Comparison of ENCODE assay signal across 16 cellular contexts in the genomic region with DNA sequence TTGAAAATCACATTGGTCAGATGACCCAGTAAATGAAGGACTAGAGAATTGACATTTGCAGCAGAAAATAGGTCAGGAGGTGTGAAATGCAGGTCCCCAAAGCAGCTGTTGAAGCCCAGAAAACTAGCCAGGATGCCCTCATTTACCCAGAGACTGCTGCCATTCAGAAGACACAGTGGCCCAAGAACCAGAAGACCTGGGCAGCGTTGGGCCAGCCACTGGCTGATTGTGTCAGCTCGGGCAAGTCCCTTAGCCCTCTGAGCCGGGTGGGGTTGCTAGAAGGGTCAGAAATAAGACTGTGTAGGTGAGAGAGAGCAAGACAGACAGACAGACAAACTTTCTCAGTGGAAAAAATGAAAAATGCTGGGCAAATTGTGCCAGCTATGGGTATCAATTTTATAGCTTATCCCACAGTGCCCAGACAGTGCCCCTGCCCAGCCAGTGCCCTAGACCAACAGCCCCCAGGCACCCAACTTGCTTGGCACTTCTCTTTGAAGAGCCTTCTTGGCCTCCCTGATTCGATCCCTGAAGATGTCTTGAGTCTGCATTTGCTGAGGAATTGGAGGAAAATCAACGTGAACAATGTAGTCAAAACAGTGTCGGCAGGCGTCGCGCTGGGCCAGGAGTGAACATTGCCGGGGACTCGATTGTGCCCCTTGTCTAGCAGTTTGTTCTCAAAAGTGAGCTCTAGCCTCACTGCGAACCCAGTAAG.
DNase-seq lines count a peak whose midpoint lies in the region; ATAC-seq, FAIRE-seq and TF ChIP-seq lines count a peak whose summit lies in the region.
"Had no signal": no experiment of that assay in that cellular context is flagged by ENCODE, and none has a peak within 500 bp of the region (broad histone marks: within the 10 kb centered on the region; RNA-seq: fewer than 3 reads in every experiment).

No MANE protein-coding gene starts in this region.

- no peak for TF ChIP-seq EP300 in K562 (IDR thresholded peaks at IDR 0.05; ENCODE audit: low read length)

- H3K9me3 ChIP-seq in K562 (replicated peaks; ENCODE audit: control insufficient read depth, insufficient read depth, low read depth, low read length) (no peaks in the 10 kb centered on the region), neuronal stem cell (replicated peaks in 1 of 2; ENCODE audit: control insufficient read depth in 2 of 2, insufficient read depth in 1 of 2, low read depth in 1 of 2, low read length in 2 of 2) (peaks cover 0 to 5% of the 10 kb centered on the region in 2 donors)

- DNase-seq in K562 (ENCODE audit: extremely low read depth in 1 of 4, low spot score in 3 of 4) (no peak), fibroblast of the aortic adventitia (ENCODE audit: low read depth) (peak; percentile 38), neuronal stem cell (ENCODE audit: low spot score) (no peak), urothelium cell line (ENCODE audit: low spot score) (no peak), foreskin fibroblast (no peak), RWPE1 (ENCODE audit: low spot score) (no peak), amniotic stem cell (lab: John Stamatoyannopoulos, UW) (no peak)
- DNase-seq: ACHN, DMS79, NCI-H1417 treated with DMSO at 0.1 percent for 48 hours, NCI-H187 treated with DMSO at 0.1 percent for 48 hours, NCI-H2227 treated with DMSO at 0.1 percent for 48 hours, NCI-H524, PC-9 had no signal

- WGBS in K562 (ENCODE audit: insufficient coverage, low coverage, missing lambda C conversion rate), result 0% methylated on average over 11 of the region's 12 CpGs
- WGBS in neuronal stem cell (ENCODE audit: extremely low coverage in 2 of 2, insufficient read length in 2 of 2, insufficient replicate concordance in 1 of 2), 2 donors, result no CpG with 5 or more reads among the region's 12 CpGs

- H3K4me2 ChIP-seq in K562 (ENCODE audit: insufficient read depth, low read length), result no peak overlapping the region
- H3K4me2 ChIP-seq in neuronal stem cell (ENCODE audit: insufficient read depth, low read length, poor library complexity, severe bottlenecking), result no peak overlapping the region
- H3K4me2 ChIP-seq: PC-9 had no signal

- no peak overlapping the region for H3K27ac ChIP-seq in K562 (ENCODE audit: extremely low read depth, low read depth, low read length)
- H3K27ac ChIP-seq in neuronal stem cell (replicated peaks; ENCODE audit: low read length), result peak overlapping the region; percentile 3
- H3K27ac ChIP-seq in RWPE1, result no peak overlapping the region
- H3K27ac ChIP-seq: C4-2B, PC-9 had no signal

- peak overlapping the region; percentile 20 for H3K18ac ChIP-seq in neuronal stem cell (ENCODE audit: low read length)

- H3K9me1 ChIP-seq in K562 (ENCODE audit: control insufficient read depth, insufficient read depth, low read length), result peaks cover 5% of the 10 kb centered on the region

- H2AFZ ChIP-seq in K562 (ENCODE audit: low read depth, low read length) (no peak overlapping the region), neuronal stem cell (ENCODE audit: low read length) (peak overlapping the region; percentile 74)
- H2AFZ ChIP-seq: PC-9 had no signal

- H2BK12ac ChIP-seq in neuronal stem cell (ENCODE audit: low read length), result no peak overlapping the region

- TF ChIP-seq CTCF in K562 (IDR thresholded peaks at IDR 0.05 in 2 of 3, conservative IDR thresholded peaks at IDR 0.05 in 1 of 3; ENCODE audit: insufficient read depth in 2 of 3, low read depth in 1 of 3, low read length in 3 of 3), result peak in 2 of 3 experiments; percentile 6 to 34; a peak in 3 of 6 replicates
- TF ChIP-seq CTCF in fibroblast of the aortic adventitia (IDR thresholded peaks at IDR 0.05; ENCODE audit: insufficient read depth, low read length), result no peak
- no peak for TF ChIP-seq CTCF in foreskin fibroblast (IDR thresholded peaks at IDR 0.05; ENCODE audit: low read depth, low read length)
- TF ChIP-seq CTCF in RWPE1 (conservative IDR thresholded peaks at IDR 0.05; ENCODE audit: low read depth), result no peak

- peak overlapping the region; percentile 48 for H2BK120ac ChIP-seq in neuronal stem cell (ENCODE audit: low read depth, low read length)

- intact Hi-C loops in K562 (cut with micrococcal nuclease), result loop anchor here (5.0 kb wide), 1 partner anchor 199 kb away; the partner anchor contains the start of gene MN1

- H3K27me3 ChIP-seq in K562 (ENCODE audit: control insufficient read depth in 2 of 2, insufficient read depth in 2 of 2, low read length in 2 of 2) (peaks cover 0 to 20% of the 10 kb centered on the region in 2 experiments; a peak in 2 of 5 replicates), neuronal stem cell (ENCODE audit: control insufficient read depth in 3 of 3, insufficient read depth in 3 of 3, low read depth in 1 of 3, low read length in 3 of 3) (no peaks in the 10 kb centered on the region)

- in situ Hi-C loops in K562 (cut with MboI), result no loop called here

- H3K14ac ChIP-seq in neuronal stem cell (ENCODE audit: low read length), result no peak overlapping the region

- H3K9ac ChIP-seq in K562 (ENCODE audit: insufficient read depth in 1 of 2, low read depth in 2 of 2, low read length in 2 of 2) (no peak overlapping the region), neuronal stem cell (ENCODE audit: low read depth, low read length, poor library complexity) (no peak overlapping the region)

- H2AK5ac ChIP-seq in neuronal stem cell (ENCODE audit: low read depth, low read length), result peak overlapping the region; percentile 17

- H3K4me3 ChIP-seq in K562, result no peak overlapping the region
- H3K4me3 ChIP-seq in fibroblast of the aortic adventitia (ENCODE audit: low read depth, low read length), result no peak overlapping the region
- no peak overlapping the region for H3K4me3 ChIP-seq in neuronal stem cell (ENCODE audit: low read length in 2 of 2)
- H3K4me3 ChIP-seq in foreskin fibroblast (ENCODE audit: low read depth in 1 of 2, low read length in 2 of 2), result no peak overlapping the region
- H3K4me3 ChIP-seq: PC-9 had no signal

- no TSS peak for BruUV-seq in K562 (replicated peaks; lab: Mats Ljungman, UMichigan)

- H4K20me1 ChIP-seq in K562 (replicated peaks; ENCODE audit: control insufficient read depth, insufficient read depth, low read length), result 0 out of 2 replicates have a peak, but pooled peaks cover 5% of the 10 kb centered on the region

- POLR2A ChIA-PET in K562 (lab: Yijun Ruan, JAX), result no interaction called here
- POLR2A ChIA-PET in RWPE1 (lab: Yijun Ruan, JAX; ENCODE audit: low non-redundant PET), result no interaction called here

- peak overlapping the region; percentile 11 for H2BK5ac ChIP-seq in neuronal stem cell (ENCODE audit: low read length)

- H3K4me1 ChIP-seq in K562 (replicated peaks in 1 of 2; ENCODE audit: control insufficient read depth in 2 of 2, insufficient read depth in 2 of 2, low read length in 2 of 2), result peaks cover 0 to 5% of the 10 kb centered on the region in 2 experiments; a peak in 3 of 5 replicates
- H3K4me1 ChIP-seq in neuronal stem cell (ENCODE audit: control insufficient read depth in 2 of 2, insufficient read depth in 1 of 2, low read depth in 1 of 2, low read length in 2 of 2), result peaks cover 8 to 18% of the 10 kb centered on the region in 2 donors

- peak overlapping the region; percentile 50 for H2BK15ac ChIP-seq in neuronal stem cell (ENCODE audit: low read length)

- peak overlapping the region; percentile 83 for H4K91ac ChIP-seq in neuronal stem cell (ENCODE audit: low read depth, low read length, poor library complexity)

- CTCF ChIA-PET in K562 (lab: Yijun Ruan, JAX; ENCODE audit: low intra/inter-chr PET ratio) (no interaction called here), RWPE1 (lab: Yijun Ruan, JAX) (interaction anchor here (0.6 kb wide), 1 partner anchor 107 kb away, joined by 5 read pairs; no protein-coding TSS in a partner anchor)

- no peak for FAIRE-seq in K562 (lab: Jason Lieb, UNC)
- peak; percentile 87 for FAIRE-seq in urothelium cell line (lab: Jason Lieb, UNC)
- FAIRE-seq: D721Med had no signal

- no peak for TF ChIP-seq POLR2A in K562 (conservative IDR thresholded peaks at IDR 0.05)

- no peak overlapping the region for H4K8ac ChIP-seq in neuronal stem cell (ENCODE audit: low read depth, low read length)

- no peak overlapping the region for H3K23ac ChIP-seq in neuronal stem cell (ENCODE audit: low read depth, low read length, poor library complexity)

- peak in 1 of 2 experiments; percentile 40; a peak in 1 of 4 replicates for TF ChIP-seq RAD21 in K562 (CRISPR knock-in tag; conservative IDR thresholded peaks at IDR 0.05 in 1 of 2, IDR thresholded peaks at IDR 0.05 in 1 of 2)

- ATAC-seq in K562, result no peak

- no peaks in the 10 kb centered on the region for H3K79me2 ChIP-seq in K562 (ENCODE audit: control insufficient read depth, insufficient read depth, low read length)

- H3K79me1 ChIP-seq in neuronal stem cell (ENCODE audit: low read depth, low read length), result no peaks in the 10 kb centered on the region

- no peaks in the 10 kb centered on the region for H3K36me3 ChIP-seq in K562 (ENCODE audit: control insufficient read depth, insufficient read depth, low read length)
- no peaks in the 10 kb centered on the region for H3K36me3 ChIP-seq in neuronal stem cell (replicated peaks in 1 of 2; ENCODE audit: control insufficient read depth in 2 of 2, insufficient read depth in 2 of 2, low read length in 2 of 2)

- no peak overlapping the region for H3K4ac ChIP-seq in neuronal stem cell (ENCODE audit: low read length)

TF ChIP-seq in K562, 482 proteins besides CTCF, POLR2A, EP300 and RAD21 (continues in another document):
- TF ChIP-seq SNAPC5 (CRISPR knock-in tag; IDR thresholded peaks at IDR 0.05), result no peak
- TF ChIP-seq KDM5B (IDR thresholded peaks at IDR 0.05; ENCODE audit: insufficient replicate concordance, low read depth, low read length), result no peak
- no peak for TF ChIP-seq SMAD2 (IDR thresholded peaks at IDR 0.05; ENCODE audit: low read depth, low read length)
- TF ChIP-seq ZNF12 (CRISPR knock-in tag; IDR thresholded peaks at IDR 0.05), result no peak
- no peak for TF ChIP-seq ZNF133 (CRISPR knock-in tag; IDR thresholded peaks at IDR 0.05)
- no peak for TF ChIP-seq RBM17 (IDR thresholded peaks at IDR 0.05; ENCODE audit: borderline replicate concordance, low read depth, low read length)
- TF ChIP-seq, protein P1, sequence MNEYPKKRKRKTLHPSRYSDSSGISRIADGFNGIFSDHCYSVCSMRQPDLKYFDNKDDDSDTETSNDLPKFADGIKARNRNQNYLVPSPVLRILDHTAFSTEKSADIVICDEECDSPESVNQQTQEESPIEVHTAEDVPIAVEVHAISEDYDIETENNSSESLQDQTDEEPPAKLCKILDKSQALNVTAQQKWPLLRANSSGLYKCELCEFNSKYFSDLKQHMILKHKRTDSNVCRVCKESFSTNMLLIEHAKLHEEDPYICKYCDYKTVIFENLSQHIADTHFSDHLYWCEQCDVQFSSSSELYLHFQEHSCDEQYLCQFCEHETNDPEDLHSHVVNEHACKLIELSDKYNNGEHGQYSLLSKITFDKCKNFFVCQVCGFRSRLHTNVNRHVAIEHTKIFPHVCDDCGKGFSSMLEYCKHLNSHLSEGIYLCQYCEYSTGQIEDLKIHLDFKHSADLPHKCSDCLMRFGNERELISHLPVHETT (CRISPR knock-in tag; conservative IDR thresholded peaks at IDR 0.05 in 1 of 2, IDR thresholded peaks at IDR 0.05 in 1 of 2), result no peak
- TF ChIP-seq GATAD2B (IDR thresholded peaks at IDR 0.05; ENCODE audit: borderline replicate concordance), result no peak
- no peak for TF ChIP-seq MIER1 (IDR thresholded peaks at IDR 0.05; ENCODE audit: low read depth)

Comparison
In these comparisons a context has a peak if more than half of its experiments do, and no peak if none do; other contexts are left out.
1. CTCF ChIP-seq: peak in K562 (2 of 3); none in fibroblast of the aortic adventitia (single experiment), foreskin fibroblast (single experiment) and RWPE1 (single experiment).